ENCODE assay signal across 8 cellular contexts in genomic region chr5:139637438-139638089, GRCh38. TPM values are rescaled to one million over a fixed set of nuclear protein-coding genes. Genes with fewer than 3 reads are reported as not detected.
DNase-seq lines count a peak whose midpoint lies in the region; ATAC-seq, FAIRE-seq and TF ChIP-seq lines count a peak whose summit lies in the region.

No MANE protein-coding gene starts in this region.

- no peaks in the 10 kb centered on the region for H3K36me3 ChIP-seq in neural cell (ENCODE audit: insufficient read depth, low read length)

- peaks cover 3% of the 10 kb centered on the region for H3K36me3 Mint-ChIP-seq in activated naive CD8-positive, alpha-beta T cell treated with anti-CD3 and anti-CD28 coated beads for 36 hours

- peak; percentile 76 for DNase-seq in ACHN
- peak; percentile 80 for DNase-seq in GM12891 (ENCODE audit: insufficient read length, low spot score)
- DNase-seq in NOMO-1 treated with dmso at 0.1 percent for 144 hours (lab: John Stamatoyannopoulos, UW; ENCODE audit: unreplicated experiment): peak; percentile 37
- DNase-seq in activated naive CD8-positive, alpha-beta T cell treated with anti-CD3 and anti-CD28 coated beads for 36 hours: peak; percentile 71
- peak; percentile 82 for DNase-seq in germinal center (ENCODE audit: low spot score)

- H3K27me3 ChIP-seq in neural cell (ENCODE audit: insufficient read depth, low read depth, low read length): no peaks in the 10 kb centered on the region

- TF ChIP-seq EP300 in neural cell (conservative IDR thresholded peaks at IDR 0.05; ENCODE audit: poor library complexity, severe bottlenecking): no peak

- no peaks in the 10 kb centered on the region for H3K9me3 ChIP-seq in neural cell (ENCODE audit: low read length)

- H3K79me2 ChIP-seq in neural cell (replicated peaks; ENCODE audit: insufficient read depth, low read length): no peaks in the 10 kb centered on the region

- H2AFZ ChIP-seq in neural cell (ENCODE audit: low read depth, low read length): no peak overlapping the region

- peak overlapping the region; percentile 54 for H3K4me3 ChIP-seq in neural cell (ENCODE audit: low read length)

- H3K9me3 Mint-ChIP-seq in activated naive CD8-positive, alpha-beta T cell treated with anti-CD3 and anti-CD28 coated beads for 36 hours: no peaks in the 10 kb centered on the region

- H3K9me2 ChIP-seq in neural cell (ENCODE audit: insufficient read depth, low read length): no peaks in the 10 kb centered on the region

- no peaks in the 10 kb centered on the region for H3K27me3 Mint-ChIP-seq in activated naive CD8-positive, alpha-beta T cell treated with anti-CD3 and anti-CD28 coated beads for 36 hours

- H3K4me3 Mint-ChIP-seq in activated naive CD8-positive, alpha-beta T cell treated with anti-CD3 and anti-CD28 coated beads for 36 hours: peak overlapping the region; percentile 52

- FAIRE-seq in GM12891 (lab: Jason Lieb, UNC): no peak

- H3K9ac ChIP-seq in neural cell (ENCODE audit: low read length): peak overlapping the region; percentile 34

- no peaks in the 10 kb centered on the region for H3F3A ChIP-seq in neural cell (ENCODE audit: insufficient read depth, low read length, poor library complexity, severe bottlenecking)

- H3K27ac Mint-ChIP-seq in activated naive CD8-positive, alpha-beta T cell treated with anti-CD3 and anti-CD28 coated beads for 36 hours: peak overlapping the region; percentile 25

- peak overlapping the region; percentile 8 for H3K27ac ChIP-seq in neural cell (ENCODE audit: low read length)

- TF ChIP-seq CTCF in neural cell (IDR thresholded peaks at IDR 0.05; ENCODE audit: poor library complexity, severe bottlenecking): no peak

- no peak for TF ChIP-seq POLR2A in GM12891 (IDR thresholded peaks at IDR 0.05; ENCODE audit: low read depth, low read length)

- ATAC-seq in HG03571 (IDR thresholded peaks at IDR 0.05; ENCODE audit: unreplicated experiment) (peak; percentile 24), GM18858 (IDR thresholded peaks at IDR 0.05; ENCODE audit: unreplicated experiment) (no peak)

- H3K4me1 Mint-ChIP-seq in activated naive CD8-positive, alpha-beta T cell treated with anti-CD3 and anti-CD28 coated beads for 36 hours: peaks cover 34% of the 10 kb centered on the region

- no peak for TF ChIP-seq RAD21 in neural cell (conservative IDR thresholded peaks at IDR 0.05)

- in situ Hi-C loops in ACHN (cut with HindIII; ENCODE audit: low pct_ligation_motif_present, low pct_unique_long_range_greater_than_20kb, low sequenced_read_pairs): no loop called here

- H3K4me2 ChIP-seq in neural cell (ENCODE audit: low read length): no peak overlapping the region

- no peaks in the 10 kb centered on the region for H4K20me1 ChIP-seq in neural cell (ENCODE audit: insufficient read depth)

TF ChIP-seq in GM12891, 5 proteins besides CTCF, POLR2A, EP300 and RAD21:
- TF ChIP-seq POU2F2 (IDR thresholded peaks at IDR 0.05; ENCODE audit: low read depth, low read length) (no peak), SPI1 (IDR thresholded peaks at IDR 0.05; ENCODE audit: low read depth, low read length) (no peak), TAF1 (IDR thresholded peaks at IDR 0.05; ENCODE audit: low read depth, low read length) (no peak), POLR2AphosphoS5 (IDR thresholded peaks at IDR 0.05; ENCODE audit: low read depth, low read length) (no peak)

TF ChIP-seq in neural cell, 6 proteins besides CTCF, POLR2A, EP300 and RAD21:
- TF ChIP-seq TAF1 (IDR thresholded peaks at IDR 0.05; ENCODE audit: low read depth): no peak
- peak; percentile 18 for TF ChIP-seq POLR2AphosphoS5 (IDR thresholded peaks at IDR 0.05)
- no peak for TF ChIP-seq REST (IDR thresholded peaks at IDR 0.05; ENCODE audit: borderline replicate concordance)
- TF ChIP-seq MXI1 (conservative IDR thresholded peaks at IDR 0.05; ENCODE audit: poor library complexity, severe bottlenecking): no peak
- peak; percentile 28 for TF ChIP-seq SMC3 (conservative IDR thresholded peaks at IDR 0.05; ENCODE audit: poor library complexity)
TF ChIP-seq in neural cell: peak in this region for 2.

RNA-seq across cellular contexts. Expression of gene CXXC5, which starts 10.6 kb away (rescaled TPM):
- polyA plus RNA-seq in GM12891 (2012; ENCODE audit: low read depth, missing spikeins): 29.4 TPM
- 1 to 10 TPM; 1.3 to 2.0 TPM for total RNA-seq in activated naive CD8-positive, alpha-beta T cell treated with anti-CD3 and anti-CD28 coated beads for 36 hours
- polyA plus RNA-seq in neural cell: 24.4 and 38.0 TPM in 2 replicates
- 37.0 and 40.1 TPM in 2 replicates for polyA minus RNA-seq in neural cell
